9 cellular contexts compared by ENCODE assay signal in the genomic region with DNA sequence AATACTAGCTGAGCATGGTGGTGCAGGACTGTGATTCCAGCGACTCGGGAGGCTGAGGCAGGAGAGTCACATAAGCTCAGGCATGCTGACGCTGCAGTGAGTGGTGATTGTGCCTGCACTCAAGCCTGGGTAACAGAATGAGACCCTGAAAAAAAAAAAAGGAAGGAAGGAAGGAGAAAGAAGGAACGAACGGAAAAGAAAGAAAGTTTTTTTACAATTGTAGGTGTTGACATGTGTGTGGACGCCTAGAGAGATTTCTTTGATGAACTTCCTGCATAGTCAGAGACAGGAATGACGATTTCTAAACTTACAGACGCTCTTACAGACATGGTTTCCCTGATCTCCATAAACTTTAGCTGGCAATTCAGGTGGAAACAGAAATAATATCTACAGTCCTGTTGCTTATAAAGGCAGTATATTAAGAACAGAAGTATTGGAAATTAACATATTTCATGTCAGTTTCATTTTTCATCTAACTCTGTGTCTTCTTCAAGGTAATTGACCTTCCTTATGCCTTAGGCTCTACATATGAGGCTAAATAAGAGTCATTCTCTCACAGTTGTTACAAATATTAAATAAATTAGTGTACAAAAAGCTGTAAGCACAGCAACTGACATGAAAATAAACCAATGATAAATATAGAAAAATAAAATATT. TPM values are rescaled to one million over a fixed set of nuclear protein-coding genes. Genes with fewer than 3 reads are reported as not detected.
A peak's percentile ranks its signal among the peaks of the same experiment; 100 is the strongest.
DNase-seq lines count a peak whose midpoint lies in the region; ATAC-seq and TF ChIP-seq lines count a peak whose summit lies in the region.
"Had no signal": no experiment of that assay in that cellular context is flagged by ENCODE, and none has a peak within 500 bp of the region (broad histone marks: within the 10 kb centered on the region; RNA-seq: fewer than 3 reads in every experiment).

No MANE protein-coding gene starts in this region.

- H3K27me3 Mint-ChIP-seq in activated naive CD4-positive, alpha-beta T cell treated with anti-CD3 and anti-CD28 coated beads for 36 hours (ENCODE audit: low read depth), result no peaks in the 10 kb centered on the region
- no peaks in the 10 kb centered on the region for H3K27me3 Mint-ChIP-seq in stimulated activated naive CD8-positive, alpha-beta T cell treated with anti-CD3 and anti-CD28 coated beads, Interleukin-15, amount 100 ng/mL, for 72 hours

- peak; percentile 34 for DNase-seq in activated naive CD4-positive, alpha-beta T cell treated with anti-CD3 and anti-CD28 coated beads for 36 hours
- DNase-seq in activated naive CD4-positive, alpha-beta T cell treated with anti-CD3 and anti-CD28 coated beads, Interleukin-2, amount 50 U/mL, for 16 hours, result no peak
- DNase-seq in NB4 (ENCODE audit: low read depth), result peak; percentile 51
- peak; percentile 54 for DNase-seq in central memory CD4-positive, alpha-beta T cell
- DNase-seq in stimulated activated naive CD8-positive, alpha-beta T cell treated with anti-CD3 and anti-CD28 coated beads, Interleukin-15, amount 100 ng/mL, for 72 hours, result no peak
- DNase-seq in ovary, result no peak
- DNase-seq: NCI-H1694 treated with DMSO at 0.1 percent for 48 hours had no signal

- H3K4me1 ChIP-seq in ovary (ENCODE audit: insufficient read depth), result no peaks in the 10 kb centered on the region

- ATAC-seq in stimulated activated naive CD8-positive, alpha-beta T cell treated with anti-CD3 and anti-CD28 coated beads, Interleukin-15, amount 100 ng/mL, for 72 hours, result peak; percentile 41
- ATAC-seq in GM18502 (IDR thresholded peaks at IDR 0.05; ENCODE audit: poor library complexity, unreplicated experiment) (no peak), HG03196 (IDR thresholded peaks at IDR 0.05; ENCODE audit: unreplicated experiment) (no peak)

- TF ChIP-seq POLR2A in NB4 (IDR thresholded peaks at IDR 0.05; ENCODE audit: extremely low read depth, insufficient read length), result no peak
- no peak for TF ChIP-seq POLR2A in ovary (IDR thresholded peaks at IDR 0.05)

- no peak for TF ChIP-seq EP300 in ovary (IDR thresholded peaks at IDR 0.05)

- intact Hi-C loops in activated naive CD4-positive, alpha-beta T cell treated with anti-CD3 and anti-CD28 coated beads for 36 hours (cut with micrococcal nuclease), result loop anchor here (1.0 to 5.0 kb wide), 5 partner anchors 8 to 1191 kb away; no protein-coding TSS in a partner anchor
- intact Hi-C loops in ovary (cut with DNase I), result no loop called here

- H3K4me1 Mint-ChIP-seq in activated naive CD4-positive, alpha-beta T cell treated with anti-CD3 and anti-CD28 coated beads for 36 hours (ENCODE audit: low read depth), result peaks cover 56% of the 10 kb centered on the region
- peaks cover 40% of the 10 kb centered on the region for H3K4me1 Mint-ChIP-seq in stimulated activated naive CD8-positive, alpha-beta T cell treated with anti-CD3 and anti-CD28 coated beads, Interleukin-15, amount 100 ng/mL, for 72 hours

- H3K9me3 ChIP-seq in ovary, result no peaks in the 10 kb centered on the region

- peak overlapping the region; percentile 98 for H3K27ac Mint-ChIP-seq in activated naive CD4-positive, alpha-beta T cell treated with anti-CD3 and anti-CD28 coated beads for 36 hours
- peak overlapping the region; percentile 28 to 97 for H3K27ac Mint-ChIP-seq in stimulated activated naive CD8-positive, alpha-beta T cell treated with anti-CD3 and anti-CD28 coated beads, Interleukin-15, amount 100 ng/mL, for 72 hours

- no peaks in the 10 kb centered on the region for H3K27me3 ChIP-seq in ovary

- TF ChIP-seq CTCF in NB4 (IDR thresholded peaks at IDR 0.05; ENCODE audit: low read depth, low read length), result no peak
- TF ChIP-seq CTCF in ovary (IDR thresholded peaks at IDR 0.05), result no peak

- H3K27ac ChIP-seq in ovary, result no peak overlapping the region

- peaks cover 29% of the 10 kb centered on the region for H3K36me3 Mint-ChIP-seq in activated naive CD4-positive, alpha-beta T cell treated with anti-CD3 and anti-CD28 coated beads for 36 hours (ENCODE audit: low read depth)

- no peaks in the 10 kb centered on the region for H3K36me3 ChIP-seq in ovary

- CTCF ChIA-PET in activated naive CD4-positive, alpha-beta T cell treated with anti-CD3 and anti-CD28 coated beads for 36 hours (lab: Charles Lee), result interaction anchor here (0.6 to 2.8 kb wide), 4 partner anchors 9 to 196 kb away, joined by 3 to 12 read pairs (median 5); no protein-coding TSS in a partner anchor

- peak overlapping the region; percentile 96 for H3K4me3 Mint-ChIP-seq in activated naive CD4-positive, alpha-beta T cell treated with anti-CD3 and anti-CD28 coated beads for 36 hours
- H3K4me3 Mint-ChIP-seq in stimulated activated naive CD8-positive, alpha-beta T cell treated with anti-CD3 and anti-CD28 coated beads, Interleukin-15, amount 100 ng/mL, for 72 hours, result peak overlapping the region; percentile 83 to 95

- 69 to 79% (median 71%) methylated on average over 8 of the region's 8 CpGs for WGBS in ovary, 3 donors

- H3K4me3 ChIP-seq in NB4 (ENCODE audit: low read depth, low read length) (peak overlapping the region; percentile 81), ovary (no peak overlapping the region)

- peaks cover 4% of the 10 kb centered on the region for H3K9me3 Mint-ChIP-seq in activated naive CD4-positive, alpha-beta T cell treated with anti-CD3 and anti-CD28 coated beads for 36 hours
- peaks cover 5 to 8% of the 10 kb centered on the region in 2 donors for H3K9me3 Mint-ChIP-seq in stimulated activated naive CD8-positive, alpha-beta T cell treated with anti-CD3 and anti-CD28 coated beads, Interleukin-15, amount 100 ng/mL, for 72 hours

RNA-seq across cellular contexts. Expression of a gene that starts 4.1 kb away (rescaled TPM):
- 10 to 100 TPM; 41.1 to 43.0 TPM for total RNA-seq in activated naive CD4-positive, alpha-beta T cell treated with anti-CD3 and anti-CD28 coated beads for 36 hours
- total RNA-seq in ovary, result 1 to 10 TPM; 1.4 to 8.0 (median 2.0) TPM
- polyA plus RNA-seq in ovary, result 1 to 10 TPM; 1.3 to 4.3 TPM

Comparison
In these comparisons a context has a peak if more than half of its experiments do, and no peak if none do; other contexts are left out.
1. DNase-seq: peak in activated naive CD4-positive, alpha-beta T cell treated with anti-CD3 and anti-CD28 coated beads for 36 hours (single experiment), NB4 (single experiment) and central memory CD4-positive, alpha-beta T cell (single experiment); none in activated naive CD4-positive, alpha-beta T cell treated with anti-CD3 and anti-CD28 coated beads, Interleukin-2, amount 50 U/mL, for 16 hours (single experiment), stimulated activated naive CD8-positive, alpha-beta T cell treated with anti-CD3 and anti-CD28 coated beads, Interleukin-15, amount 100 ng/mL, for 72 hours (0 of 2) and ovary (0 of 5).
2. RNA of a gene that starts 4.1 kb away (total RNA-seq): 41.1 to 43.0 TPM in activated naive CD4-positive, alpha-beta T cell treated with anti-CD3 and anti-CD28 coated beads for 36 hours; 1.4 to 8.0 TPM in ovary; every median in the first group is over 4 times any median in the second.